Comparison of ENCODE assay signal across 23 cellular contexts in genomic region chr16:52389045-52389444, GRCh38.
"Had no signal": no experiment of that assay in that cellular context is flagged by ENCODE, and none has a peak within 500 bp of the region (broad histone marks: within the 10 kb centered on the region; RNA-seq: fewer than 3 reads in every experiment).

No MANE protein-coding gene starts in this region.

- H3K27ac ChIP-seq: body of pancreas, KMS-11 had no signal

- H3K4me1 ChIP-seq: body of pancreas had no signal

- H3K9ac ChIP-seq: KMS-11 had no signal

- ATAC-seq: activated CD8-positive, alpha-beta memory T cell treated with anti-CD3 and anti-CD28 coated beads, Interleukin-2, amount 10 ng/mL, durations not matched to agents 7 days and 5 days; body of pancreas; PC-3; T-helper 17 cell; WTC11 had no signal

- DNase-seq: activated CD4-positive, alpha-beta T cell treated with anti-CD3 and anti-CD28 coated beads for 48 hours; activated CD4-positive, alpha-beta T cell treated with anti-CD3 and anti-CD28 coated beads, Interleukin-2, amount 50 U/mL, for 4 hours; activated CD4-positive, CD25-positive, alpha-beta regulatory T cell treated with anti-CD3 and anti-CD28 coated beads, Interleukin-2, amount 50 U/mL, for 72 hours; activated CD8-positive, alpha-beta memory T cell treated with anti-CD3 and anti-CD28 coated beads, Interleukin-2, amount 10 ng/mL, durations not matched to agents 7 days and 5 days; activated effector memory CD4-positive, alpha-beta T cell treated with Interleukin-2 at 50 U/mL for 16 hours; activated naive CD4-positive, alpha-beta T cell; activated T-cell treated with anti-CD3 and anti-CD28 coated beads, Interleukin-2, amount 50 U/mL, for 24 hours; aorta; body of pancreas; central memory CD4-positive, alpha-beta T cell; NCI-H1092; NCI-H1417 treated with DMSO at 0.1 percent for 48 hours; NCI-H1694; NCI-H2029; NCI-H345; NCI-H510A treated with DMSO at 0.1 percent for 48 hours; NCI-H69; PC-3; SHP77; T-helper 17 cell; T-helper 9 cell had no signal

- H3K4me3 ChIP-seq: body of pancreas had no signal

- H3K9me3 ChIP-seq: body of pancreas had no signal

- H3K27me3 ChIP-seq: body of pancreas had no signal
